Comparison of ENCODE assay signal across 1 cellular context in the genomic region with DNA sequence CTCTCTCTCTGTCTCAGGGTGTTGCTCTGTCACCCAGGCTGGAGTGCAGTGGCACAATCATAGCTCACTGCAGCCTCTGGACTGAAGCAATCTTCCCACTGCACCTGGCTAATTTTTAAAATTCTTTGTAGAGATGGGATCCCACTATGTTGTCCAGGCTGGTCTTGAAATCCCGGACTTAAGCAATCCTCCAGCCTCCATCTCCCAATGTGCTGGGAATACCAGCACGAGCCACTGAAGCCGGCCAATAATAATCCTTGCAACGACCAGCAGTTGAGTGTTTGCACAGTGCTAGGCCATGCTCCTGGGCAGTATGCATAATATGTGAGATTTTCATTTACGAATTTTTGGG.
TF ChIP-seq lines count a peak whose summit lies in the region.

No MANE protein-coding gene starts in this region.

TF ChIP-seq in GM23338, 12 proteins besides CTCF, POLR2A, EP300 and RAD21 (continued from another document):
- TF ChIP-seq, protein P1, sequence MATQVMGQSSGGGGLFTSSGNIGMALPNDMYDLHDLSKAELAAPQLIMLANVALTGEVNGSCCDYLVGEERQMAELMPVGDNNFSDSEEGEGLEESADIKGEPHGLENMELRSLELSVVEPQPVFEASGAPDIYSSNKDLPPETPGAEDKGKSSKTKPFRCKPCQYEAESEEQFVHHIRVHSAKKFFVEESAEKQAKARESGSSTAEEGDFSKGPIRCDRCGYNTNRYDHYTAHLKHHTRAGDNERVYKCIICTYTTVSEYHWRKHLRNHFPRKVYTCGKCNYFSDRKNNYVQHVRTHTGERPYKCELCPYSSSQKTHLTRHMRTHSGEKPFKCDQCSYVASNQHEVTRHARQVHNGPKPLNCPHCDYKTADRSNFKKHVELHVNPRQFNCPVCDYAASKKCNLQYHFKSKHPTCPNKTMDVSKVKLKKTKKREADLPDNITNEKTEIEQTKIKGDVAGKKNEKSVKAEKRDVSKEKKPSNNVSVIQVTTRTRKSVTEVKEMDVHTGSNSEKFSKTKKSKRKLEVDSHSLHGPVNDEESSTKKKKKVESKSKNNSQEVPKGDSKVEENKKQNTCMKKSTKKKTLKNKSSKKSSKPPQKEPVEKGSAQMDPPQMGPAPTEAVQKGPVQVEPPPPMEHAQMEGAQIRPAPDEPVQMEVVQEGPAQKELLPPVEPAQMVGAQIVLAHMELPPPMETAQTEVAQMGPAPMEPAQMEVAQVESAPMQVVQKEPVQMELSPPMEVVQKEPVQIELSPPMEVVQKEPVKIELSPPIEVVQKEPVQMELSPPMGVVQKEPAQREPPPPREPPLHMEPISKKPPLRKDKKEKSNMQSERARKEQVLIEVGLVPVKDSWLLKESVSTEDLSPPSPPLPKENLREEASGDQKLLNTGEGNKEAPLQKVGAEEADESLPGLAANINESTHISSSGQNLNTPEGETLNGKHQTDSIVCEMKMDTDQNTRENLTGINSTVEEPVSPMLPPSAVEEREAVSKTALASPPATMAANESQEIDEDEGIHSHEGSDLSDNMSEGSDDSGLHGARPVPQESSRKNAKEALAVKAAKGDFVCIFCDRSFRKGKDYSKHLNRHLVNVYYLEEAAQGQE (IDR thresholded peaks at IDR 0.05; ENCODE audit: unreplicated experiment) = no peak
- no peak for TF ChIP-seq JUNB (IDR thresholded peaks at IDR 0.05; ENCODE audit: unreplicated experiment)
